ENCODE assay signal across 17 cellular contexts in genomic region chr4:26285272-26285671, GRCh38. TPM values are rescaled to one million over a fixed set of nuclear protein-coding genes. Genes with fewer than 3 reads are reported as not detected.
DNase-seq lines count a peak whose midpoint lies in the region; ATAC-seq and TF ChIP-seq lines count a peak whose summit lies in the region.
"Had no signal": no experiment of that assay in that cellular context is flagged by ENCODE, and none has a peak within 500 bp of the region (broad histone marks: within the 10 kb centered on the region; RNA-seq: fewer than 3 reads in every experiment).

No MANE protein-coding gene starts in this region.

- no peak overlapping the region for H4K5ac ChIP-seq in IMR-90 (ENCODE audit: low read depth, low read length)

- H3K9ac ChIP-seq in IMR-90 (ENCODE audit: low read depth, low read length), result no peak overlapping the region
- H3K9ac ChIP-seq: BLaER1 had no signal

- TF ChIP-seq RAD21 in IMR-90 (IDR thresholded peaks at IDR 0.05; ENCODE audit: low read length), result no peak

- peak overlapping the region; percentile 40; the same call in 1 of the 2 replicates for H2BK20ac ChIP-seq in IMR-90 (ENCODE audit: low read depth, low read length)

- dilution Hi-C loops in IMR-90 (cut with HindIII; ENCODE audit: low sequenced_read_pairs, unreplicated experiment), result no loop called here

- peaks cover 7% of the 10 kb centered on the region for H3K4me1 ChIP-seq in CD4-positive, CD25-positive, alpha-beta regulatory T cell (ENCODE audit: control insufficient read depth, insufficient read depth, low read length, poor library complexity, severe bottlenecking)
- H3K4me1 ChIP-seq in IMR-90 (ENCODE audit: control insufficient read depth, insufficient read depth, low read length) (peaks cover 18% of the 10 kb centered on the region), Peyer's patch (no peaks in the 10 kb centered on the region)
- H3K4me1 ChIP-seq: BE2C, BLaER1, Caco-2 had no signal

- no peak overlapping the region for H2AFZ ChIP-seq in IMR-90 (replicated peaks; ENCODE audit: low read length, poor library complexity)

- no peaks in the 10 kb centered on the region for H3K79me1 ChIP-seq in IMR-90 (ENCODE audit: low read depth in 1 of 2, low read length in 2 of 2)

- no peaks in the 10 kb centered on the region for H4K20me1 ChIP-seq in IMR-90 (ENCODE audit: insufficient read depth, low read length)
- H4K20me1 ChIP-seq: BLaER1 had no signal

- no peak overlapping the region for H3K4me2 ChIP-seq in IMR-90 (ENCODE audit: low read depth, low read length)
- H3K4me2 ChIP-seq: BLaER1 had no signal

- H4K91ac ChIP-seq in IMR-90 (ENCODE audit: insufficient read depth, low read depth, low read length), result no peak overlapping the region; the same call in 1 of the 2 replicates

- H3K27me3 Mint-ChIP-seq in CD4-positive, CD25-positive, alpha-beta regulatory T cell, result peaks cover 4% of the 10 kb centered on the region
- H3K27me3 Mint-ChIP-seq in T-helper 17 cell, result no peaks in the 10 kb centered on the region
- H3K27me3 Mint-ChIP-seq: CD4-positive, alpha-beta T cell had no signal

- no peak for DNase-seq in CD4-positive, CD25-positive, alpha-beta regulatory T cell
- DNase-seq in IMR-90, result no peak
- DNase-seq in T-helper 17 cell, result no peak
- no peak for DNase-seq in glomerular visceral epithelial cell (ENCODE audit: extremely low spot score)
- DNase-seq in Peyer's patch, result no peak
- no peak for DNase-seq in nucleus accumbens (lab: John Stamatoyannopoulos, UW)
- DNase-seq: 8988T; ACHN; BE2C; C1 segment of cervical spinal cord; Caco-2; CD4-positive, alpha-beta T cell; CD8-positive, alpha-beta T cell; DMS79 treated with DMSO at 0.1 percent for 48 hours; GF-D8 had no signal

- H3K56ac ChIP-seq in IMR-90 (ENCODE audit: extremely low read depth, insufficient read depth, low read length), result no peak overlapping the region

- no peaks in the 10 kb centered on the region for H3K9me3 ChIP-seq in CD4-positive, CD25-positive, alpha-beta regulatory T cell (ENCODE audit: control insufficient read depth in 2 of 2, low read length in 2 of 2)
- H3K9me3 ChIP-seq in IMR-90 (ENCODE audit: control insufficient read depth, insufficient read depth, low read length), result no peaks in the 10 kb centered on the region
- H3K9me3 ChIP-seq in T-helper 17 cell (ENCODE audit: control insufficient read depth, low read length, poor library complexity, severe bottlenecking), result no peaks in the 10 kb centered on the region
- no peaks in the 10 kb centered on the region for H3K9me3 ChIP-seq in Peyer's patch
- H3K9me3 ChIP-seq: BE2C, BLaER1, Caco-2 had no signal

- H3K23ac ChIP-seq in IMR-90 (ENCODE audit: low read depth, low read length), result no peak overlapping the region

- no peak overlapping the region for H2BK15ac ChIP-seq in IMR-90 (ENCODE audit: low read depth, low read length)

- H2BK5ac ChIP-seq in IMR-90 (ENCODE audit: low read depth, low read length, poor library complexity, severe bottlenecking), result no peak overlapping the region

- H3K4me3 Mint-ChIP-seq in CD4-positive, CD25-positive, alpha-beta regulatory T cell, result no peak overlapping the region
- H3K4me3 Mint-ChIP-seq in T-helper 17 cell, result no peak overlapping the region
- H3K4me3 Mint-ChIP-seq: CD14-positive monocyte; CD4-positive, alpha-beta T cell; CD8-positive, alpha-beta T cell had no signal

- peak overlapping the region in 1 of 3 donors; percentile 42 for H3K27ac Mint-ChIP-seq in CD4-positive, CD25-positive, alpha-beta regulatory T cell
- H3K27ac Mint-ChIP-seq in T-helper 17 cell, result peak overlapping the region; percentile 32
- H3K27ac Mint-ChIP-seq: CD4-positive, alpha-beta T cell; CD8-positive, alpha-beta T cell had no signal

- H3K4ac ChIP-seq in IMR-90 (ENCODE audit: low read depth, low read length), result no peak overlapping the region

- ATAC-seq in CD4-positive, CD25-positive, alpha-beta regulatory T cell (ENCODE audit: low read depth in 2 of 2), result peak in 1 of 2 donors; percentile 28
- no peak for ATAC-seq in IMR-90 (ENCODE audit: low read depth)
- peak; percentile 39 for ATAC-seq in T-helper 17 cell
- ATAC-seq: CD8-positive, alpha-beta T cell had no signal

- TF ChIP-seq CTCF in IMR-90 (conservative IDR thresholded peaks at IDR 0.05; ENCODE audit: low read depth, low read length), result no peak
- TF ChIP-seq CTCF in Peyer's patch (IDR thresholded peaks at IDR 0.05), result no peak

- no peak overlapping the region for H4K8ac ChIP-seq in IMR-90 (ENCODE audit: low read depth in 2 of 2, low read length in 2 of 2)

- peaks cover 7 to 14% (median 11%) of the 10 kb centered on the region in 4 donors for H3K4me1 Mint-ChIP-seq in CD4-positive, CD25-positive, alpha-beta regulatory T cell
- H3K4me1 Mint-ChIP-seq in T-helper 17 cell, result peaks cover 7% of the 10 kb centered on the region

- no peak overlapping the region for H3K14ac ChIP-seq in IMR-90 (replicated peaks; ENCODE audit: low read depth, low read length)

- H2AK5ac ChIP-seq in IMR-90 (ENCODE audit: low read depth, low read length), result no peak overlapping the region

- no peak overlapping the region for H2AK9ac ChIP-seq in IMR-90 (replicated peaks; ENCODE audit: low read depth, low read length, poor library complexity)

- 100% methylated on average over 1 of the region's 4 CpGs; no CpG with 5 or more reads in 1 of the 2 experiments for WGBS in IMR-90 (ENCODE audit: extremely low coverage in 2 of 2, insufficient read length in 1 of 2), 2 experiments

- no peaks in the 10 kb centered on the region for H3K27me3 ChIP-seq in CD4-positive, CD25-positive, alpha-beta regulatory T cell (ENCODE audit: control insufficient read depth, insufficient read depth, low read length)
- H3K27me3 ChIP-seq in IMR-90 (ENCODE audit: control insufficient read depth, insufficient read depth, low read length) (no peaks in the 10 kb centered on the region), Peyer's patch (no peaks in the 10 kb centered on the region)
- H3K27me3 ChIP-seq: BE2C, BLaER1 had no signal

- no peak overlapping the region for H3K27ac ChIP-seq in CD4-positive, CD25-positive, alpha-beta regulatory T cell (ENCODE audit: insufficient read depth, low read length, poor library complexity, severe bottlenecking)
- H3K27ac ChIP-seq in IMR-90 (ENCODE audit: insufficient read depth, low read length), result no peak overlapping the region
- no peak overlapping the region for H3K27ac ChIP-seq in Peyer's patch
- H3K27ac ChIP-seq: BLaER1 had no signal

- H3K18ac ChIP-seq in IMR-90 (ENCODE audit: low read depth, low read length), result no peak overlapping the region

- H3K9me1 ChIP-seq in IMR-90 (ENCODE audit: insufficient read depth, low read length), result peaks cover 12% of the 10 kb centered on the region; the same call in 1 of the 2 replicates

- CTCF ChIA-PET in IMR-90 (lab: Yijun Ruan, JAX), result no interaction called here

- intact Hi-C loops in IMR-90 (cut with micrococcal nuclease), result no loop called here

- POLR2A ChIA-PET in IMR-90 (lab: Charles Lee; ENCODE audit: unreplicated experiment), result no interaction called here

- H2BK120ac ChIP-seq in IMR-90 (ENCODE audit: low read depth, low read length), result no peak overlapping the region; the same call in 1 of the 2 replicates

- H3K36me3 Mint-ChIP-seq in CD4-positive, CD25-positive, alpha-beta regulatory T cell, result no peaks in the 10 kb centered on the region
- no peaks in the 10 kb centered on the region for H3K36me3 Mint-ChIP-seq in T-helper 17 cell (ENCODE audit: low read depth)
- H3K36me3 Mint-ChIP-seq: CD8-positive, alpha-beta T cell had no signal

- no peaks in the 10 kb centered on the region for H3K36me3 ChIP-seq in CD4-positive, CD25-positive, alpha-beta regulatory T cell (ENCODE audit: control insufficient read depth, insufficient read depth, low read length)
- H3K36me3 ChIP-seq in IMR-90 (ENCODE audit: control insufficient read depth, insufficient read depth, low read length) (no peaks in the 10 kb centered on the region), Peyer's patch (no peaks in the 10 kb centered on the region)
- H3K36me3 ChIP-seq: BE2C, BLaER1 had no signal

- H3K4me3 ChIP-seq in CD4-positive, CD25-positive, alpha-beta regulatory T cell (ENCODE audit: low read depth, low read length), result peak overlapping the region; percentile 2
- H3K4me3 ChIP-seq in IMR-90 (ENCODE audit: insufficient read depth, low read depth, low read length), result no peak overlapping the region
- H3K4me3 ChIP-seq in Peyer's patch, result no peak overlapping the region
- H3K4me3 ChIP-seq: BLaER1 had no signal

- no peak for TF ChIP-seq POLR2A in IMR-90 (IDR thresholded peaks at IDR 0.05; ENCODE audit: low read depth, low read length)
- TF ChIP-seq POLR2A in Peyer's patch (IDR thresholded peaks at IDR 0.05), result no peak

- BruUV-seq in IMR-90 (replicated peaks; lab: Mats Ljungman, UMichigan), result no TSS peak

- H3K9me3 Mint-ChIP-seq in CD4-positive, CD25-positive, alpha-beta regulatory T cell, result peaks cover 0 to 1% (median 0%) of the 10 kb centered on the region in 7 donors
- H3K9me3 Mint-ChIP-seq: CD4-positive, alpha-beta T cell; CD8-positive, alpha-beta T cell had no signal

- in situ Hi-C loops in IMR-90 (cut with MboI; ENCODE audit: low sequenced_read_pairs), result no loop called here

TF ChIP-seq in IMR-90, 13 proteins besides CTCF, POLR2A, EP300 and RAD21:
- no peak for TF ChIP-seq ELK1 (IDR thresholded peaks at IDR 0.05; ENCODE audit: borderline replicate concordance, low read depth, low read length)
- TF ChIP-seq CHD1 (IDR thresholded peaks at IDR 0.05; ENCODE audit: low read depth, low read length), result no peak
- TF ChIP-seq MAFK (IDR thresholded peaks at IDR 0.05; ENCODE audit: low read depth, low read length), result no peak
TF ChIP-seq in IMR-90: peak in this region for 0.

RNA-seq across cellular contexts. Expression of gene RBPJ, which starts 35.5 kb away (rescaled TPM):
- 88.4 TPM for total RNA-seq in CD4-positive, CD25-positive, alpha-beta regulatory T cell
- 100 to 1,000 TPM in 2 of 4 donors, 10 to 100 TPM in 2; 68.5 to 120 (median 98.0) TPM for polyA plus RNA-seq in CD4-positive, CD25-positive, alpha-beta regulatory T cell
- 148 and 172 TPM in 2 replicates for total RNA-seq in IMR-90 (2012; rRNA removed)
- 49.3 and 50.3 TPM in 2 replicates for polyA plus RNA-seq in IMR-90 (2012; rRNA removed)
- polyA plus RNA-seq in IMR-90 (2012; cell fraction: cytosol; rRNA removed), result 12.3 and 12.6 TPM in 2 replicates
- polyA plus RNA-seq in IMR-90 (2012; cell fraction: nucleus; rRNA removed; ENCODE audit: low replicate concordance), result 34.5 and 215 TPM in 2 replicates
- total RNA-seq in T-helper 17 cell, result 10 to 100 TPM; 77.9 to 88.3 TPM
- 100 to 1,000 TPM in 1 of 4 donors, 10 to 100 TPM in 3; 27.6 to 105 (median 42.8) TPM for total RNA-seq in Peyer's patch
